ENCODE assay signal across 28 cellular contexts in the genomic region with DNA sequence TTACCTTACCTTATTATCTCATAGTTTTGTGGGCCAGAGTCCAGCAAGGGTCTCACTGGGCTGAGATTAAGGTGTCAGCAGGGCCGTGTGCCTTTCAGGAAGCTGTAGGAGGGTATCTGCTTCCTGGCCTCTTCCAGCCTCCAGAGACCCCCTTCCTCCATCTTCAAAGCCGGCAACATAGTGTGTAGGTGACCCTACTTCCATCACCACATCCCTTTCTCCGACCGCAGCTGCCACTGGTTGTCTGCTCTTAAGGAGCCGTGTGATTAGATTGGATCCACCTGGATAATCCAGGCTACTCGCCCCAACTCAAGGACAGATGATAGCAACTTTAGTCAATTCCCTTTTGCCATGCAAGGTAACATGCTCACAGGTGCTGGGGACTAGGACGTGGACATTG.
"Had no signal": no experiment of that assay in that cellular context is flagged by ENCODE, and none has a peak within 500 bp of the region (broad histone marks: within the 10 kb centered on the region; RNA-seq: fewer than 3 reads in every experiment).

No MANE protein-coding gene starts in this region.

- H3K27me3 ChIP-seq: esophagus muscularis mucosa, gastrocnemius medialis, gastroesophageal sphincter had no signal

- H3K36me3 ChIP-seq: colonic mucosa, esophagus muscularis mucosa, esophagus squamous epithelium, gastrocnemius medialis, gastroesophageal sphincter, heart left ventricle had no signal

- H3K27ac ChIP-seq: colonic mucosa, coronary artery, dorsolateral prefrontal cortex, epithelial cell of prostate, esophagus muscularis mucosa, esophagus squamous epithelium, foreskin keratinocyte, gastrocnemius medialis, gastroesophageal sphincter, heart left ventricle had no signal

- H3K4me1 ChIP-seq: colonic mucosa, foreskin keratinocyte, gastrocnemius medialis had no signal

- DNase-seq: colonic mucosa; cortex of kidney; dermis blood vessel endothelial cell; dorsolateral prefrontal cortex; effector CD4-positive, alpha-beta T cell; effector CD8-positive, alpha-beta T cell; effector memory CD4-positive, alpha-beta T cell; effector memory CD8-positive, alpha-beta T cell; endodermal cell; erythroblast; esophagus squamous epithelium; foreskin fibroblast; foreskin keratinocyte; foreskin melanocyte; glutamatergic neuron; head of caudate nucleus; heart left ventricle had no signal

- H3K9me3 Mint-ChIP-seq: dendritic cell treated with granulocyte-macrophage colony-stimulating factor and Interleukin-4, amounts not matched to agents 40 ng/mL and 50 ng/mL, for 4 days; effector memory CD8-positive, alpha-beta T cell; endodermal cell had no signal

- H3K4me3 ChIP-seq: colonic mucosa, coronary artery, dorsolateral prefrontal cortex, esophagus muscularis mucosa, esophagus squamous epithelium, gastrocnemius medialis, gastroesophageal sphincter, heart left ventricle had no signal

- H3K9me3 ChIP-seq: colonic mucosa, esophagus muscularis mucosa, esophagus squamous epithelium, gastrocnemius medialis, gastroesophageal sphincter, heart left ventricle had no signal

- H3K27ac Mint-ChIP-seq: dendritic cell treated with granulocyte-macrophage colony-stimulating factor and Interleukin-4, amounts not matched to agents 40 ng/mL and 50 ng/mL, for 4 days; effector memory CD8-positive, alpha-beta T cell; endodermal cell had no signal

- ATAC-seq: effector memory CD8-positive, alpha-beta T cell; esophagus mucosa; foreskin keratinocyte; gastrocnemius medialis; gastroesophageal sphincter; heart left ventricle had no signal

- H3K4me3 Mint-ChIP-seq: dendritic cell treated with granulocyte-macrophage colony-stimulating factor and Interleukin-4, amounts not matched to agents 40 ng/mL and 50 ng/mL, for 4 days; effector memory CD8-positive, alpha-beta T cell; endodermal cell had no signal

- FAIRE-seq: colon, endometrium, endothelial cell of umbilical vein, frontal cortex had no signal
